8 cellular contexts compared by ENCODE assay signal in genomic region chr9:77457916-77458592, GRCh38.
DNase-seq lines count a peak whose midpoint lies in the region; ATAC-seq and TF ChIP-seq lines count a peak whose summit lies in the region.

No MANE protein-coding gene starts in this region.

- H3K9me3 Mint-ChIP-seq in activated T-cell treated with anti-CD3 and anti-CD28 coated beads, Interleukin-2, amount 50 U/mL, for 72 hours = no peaks in the 10 kb centered on the region
- peaks cover 10% of the 10 kb centered on the region for H3K9me3 Mint-ChIP-seq in osteocyte (ENCODE audit: unreplicated experiment)

- H3K4me3 ChIP-seq in Peyer's patch = no peak overlapping the region

- no peak for TF ChIP-seq POLR2A in Peyer's patch (IDR thresholded peaks at IDR 0.05)

- H3K36me3 ChIP-seq in Peyer's patch = no peaks in the 10 kb centered on the region

- TF ChIP-seq CTCF in Peyer's patch (IDR thresholded peaks at IDR 0.05) (peak in 5 of 6 experiments; percentile 21 to 76 (median 63)), osteocyte (IDR thresholded peaks at IDR 0.05) (peak; percentile 94)

- H3K27me3 Mint-ChIP-seq in activated T-cell treated with anti-CD3 and anti-CD28 coated beads, Interleukin-2, amount 50 U/mL, for 72 hours (ENCODE audit: low read depth) = no peaks in the 10 kb centered on the region
- H3K27me3 Mint-ChIP-seq in osteocyte (ENCODE audit: unreplicated experiment) = no peaks in the 10 kb centered on the region

- no peak overlapping the region for H3K27ac ChIP-seq in Peyer's patch

- DNase-seq in EL (peak; percentile 75), HUDEP-2 (lab: John Stamatoyannopoulos, UW; ENCODE audit: unreplicated experiment in 76 of 76) (peak in 52 of 76 experiments; percentile 2 to 67 (median 31)), Peyer's patch (peak in 2 of 3 donors; percentile 41 to 80), fibroblast of the conjunctiva (ENCODE audit: low read depth) (peak; percentile 47), osteocyte (ENCODE audit: extremely low spot score, unreplicated experiment) (no peak), ureter (ENCODE audit: low spot score) (peak; percentile 71)
- DNase-seq in activated T-cell treated with anti-CD3 and anti-CD28 coated beads, Interleukin-2, amount 50 U/mL, for 72 hours = peak; percentile 68 to 69

- ATAC-seq in GM21528 (IDR thresholded peaks at IDR 0.05; ENCODE audit: low FRiP score, unreplicated experiment) = peak; percentile 86
- ATAC-seq in activated T-cell treated with anti-CD3 and anti-CD28 coated beads, Interleukin-2, amount 50 U/mL, for 72 hours (replicated peaks in 1 of 2) = peak; percentile 71 to 81

- no peaks in the 10 kb centered on the region for H3K9me3 ChIP-seq in Peyer's patch

- no peaks in the 10 kb centered on the region for H3K4me1 ChIP-seq in Peyer's patch

- peaks cover 28% of the 10 kb centered on the region for H3K4me1 Mint-ChIP-seq in activated T-cell treated with anti-CD3 and anti-CD28 coated beads, Interleukin-2, amount 50 U/mL, for 72 hours (ENCODE audit: low read depth)
- peaks cover 21% of the 10 kb centered on the region for H3K4me1 Mint-ChIP-seq in osteocyte (ENCODE audit: unreplicated experiment)

- no peak overlapping the region for H3K27ac Mint-ChIP-seq in activated T-cell treated with anti-CD3 and anti-CD28 coated beads, Interleukin-2, amount 50 U/mL, for 72 hours
- H3K27ac Mint-ChIP-seq in osteocyte (ENCODE audit: unreplicated experiment) = peak overlapping the region; percentile 52

- no peaks in the 10 kb centered on the region for H3K27me3 ChIP-seq in Peyer's patch

- no peaks in the 10 kb centered on the region for H3K36me3 Mint-ChIP-seq in activated T-cell treated with anti-CD3 and anti-CD28 coated beads, Interleukin-2, amount 50 U/mL, for 72 hours (ENCODE audit: insufficient read depth in 2 of 2)
- H3K36me3 Mint-ChIP-seq in osteocyte (ENCODE audit: unreplicated experiment) = no peaks in the 10 kb centered on the region

- no peak overlapping the region for H3K4me3 Mint-ChIP-seq in activated T-cell treated with anti-CD3 and anti-CD28 coated beads, Interleukin-2, amount 50 U/mL, for 72 hours
- H3K4me3 Mint-ChIP-seq in osteocyte (ENCODE audit: unreplicated experiment) = no peak overlapping the region
